26 cellular contexts compared by ENCODE assay signal in genomic region chr2:127877136-127877535, GRCh38.
"Had no signal": no experiment of that assay in that cellular context is flagged by ENCODE, and none has a peak within 500 bp of the region (broad histone marks: within the 10 kb centered on the region; RNA-seq: fewer than 3 reads in every experiment).

No MANE protein-coding gene starts in this region.

- H3K27ac Mint-ChIP-seq: activated CD4-positive, alpha-beta memory T cell treated with anti-CD3 and anti-CD28 coated beads, Interleukin-2, amount 10 ng/mL, durations not matched to agents 7 days and 5 days; activated naive CD4-positive, alpha-beta T cell treated with anti-CD3 and anti-CD28 coated beads for 36 hours; activated naive CD4-positive, alpha-beta T cell treated with anti-CD3 and anti-CD28 coated beads, Interleukin-2, amount 50 U/mL, for 72 hours had no signal

- H3K9me3 Mint-ChIP-seq: activated CD4-positive, alpha-beta memory T cell treated with anti-CD3 and anti-CD28 coated beads, Interleukin-2, amount 10 ng/mL, durations not matched to agents 7 days and 5 days; activated naive CD4-positive, alpha-beta T cell treated with anti-CD3 and anti-CD28 coated beads for 36 hours; activated naive CD4-positive, alpha-beta T cell treated with anti-CD3 and anti-CD28 coated beads, Interleukin-2, amount 50 U/mL, for 72 hours; activated T-cell treated with anti-CD3 and anti-CD28 coated beads, Interleukin-2, amount 50 U/mL, for 4 hours had no signal

- H3K27ac ChIP-seq: adrenal gland, body of pancreas, breast epithelium, KMS-11, WERI-Rb-1 had no signal

- H3K4me3 ChIP-seq: adrenal gland, body of pancreas, breast epithelium had no signal

- H3K9ac ChIP-seq: KMS-11 had no signal

- H3K9me3 ChIP-seq: adrenal gland, body of pancreas, breast epithelium had no signal

- H3K4me3 Mint-ChIP-seq: activated CD4-positive, alpha-beta memory T cell treated with anti-CD3 and anti-CD28 coated beads, Interleukin-2, amount 10 ng/mL, durations not matched to agents 7 days and 5 days; activated naive CD4-positive, alpha-beta T cell treated with anti-CD3 and anti-CD28 coated beads for 36 hours; activated T-cell treated with anti-CD3 and anti-CD28 coated beads, Interleukin-2, amount 50 U/mL, for 4 hours had no signal

- H3K27me3 ChIP-seq: adrenal gland, body of pancreas, breast epithelium had no signal

- FAIRE-seq: astrocyte had no signal

- H3K36me3 ChIP-seq: breast epithelium had no signal

- H3K27me3 Mint-ChIP-seq: activated CD4-positive, alpha-beta memory T cell treated with anti-CD3 and anti-CD28 coated beads, Interleukin-2, amount 10 ng/mL, durations not matched to agents 7 days and 5 days had no signal

- ATAC-seq: activated naive CD4-positive, alpha-beta T cell treated with anti-CD3 and anti-CD28 coated beads, Interleukin-2, amount 50 U/mL, for 72 hours; activated T-cell treated with anti-CD3 and anti-CD28 coated beads, Interleukin-2, amount 50 U/mL, for 4 hours; body of pancreas had no signal

- H3K4me1 ChIP-seq: breast epithelium had no signal

- DNase-seq: activated CD4-positive, alpha-beta memory T cell treated with anti-CD3 and anti-CD28 coated beads, Interleukin-2, amount 10 ng/mL, durations not matched to agents 7 days and 5 days; activated CD4-positive, alpha-beta T cell treated with anti-CD3 and anti-CD28 coated beads for 1 hour; activated CD4-positive, alpha-beta T cell treated with anti-CD3 and anti-CD28 coated beads for 48 hours; activated CD4-positive, CD25-positive, alpha-beta regulatory T cell; activated CD8-positive, alpha-beta memory T cell treated with anti-CD3 and anti-CD28 coated beads for 24 hours; activated gamma-delta T cell; activated naive CD4-positive, alpha-beta T cell treated with anti-CD3 and anti-CD28 coated beads for 36 hours; activated T-cell treated with anti-CD3 and anti-CD28 coated beads, Interleukin-2, amount 50 U/mL, for 4 hours; adrenal gland; body of pancreas; cortex of kidney; NCI-H1105; NCI-H1417 treated with DMSO at 0.1 percent for 48 hours; NCI-H187 treated with DMSO at 0.1 percent for 48 hours; NCI-H2081; NCI-H345; NCI-H524 treated with DMSO at 0.1 percent for 48 hours; NK-92 treated with Interleukin-12 subunit alpha and Interleukin-12 subunit beta, amount 100 ng/mL, for 24 hours; OCI-M1; Right ventricle myocardium superior; T1000 had no signal

- H3K4me2 ChIP-seq: KMS-11 had no signal
